ENCODE assay signal across 9 cellular contexts in the genomic region with DNA sequence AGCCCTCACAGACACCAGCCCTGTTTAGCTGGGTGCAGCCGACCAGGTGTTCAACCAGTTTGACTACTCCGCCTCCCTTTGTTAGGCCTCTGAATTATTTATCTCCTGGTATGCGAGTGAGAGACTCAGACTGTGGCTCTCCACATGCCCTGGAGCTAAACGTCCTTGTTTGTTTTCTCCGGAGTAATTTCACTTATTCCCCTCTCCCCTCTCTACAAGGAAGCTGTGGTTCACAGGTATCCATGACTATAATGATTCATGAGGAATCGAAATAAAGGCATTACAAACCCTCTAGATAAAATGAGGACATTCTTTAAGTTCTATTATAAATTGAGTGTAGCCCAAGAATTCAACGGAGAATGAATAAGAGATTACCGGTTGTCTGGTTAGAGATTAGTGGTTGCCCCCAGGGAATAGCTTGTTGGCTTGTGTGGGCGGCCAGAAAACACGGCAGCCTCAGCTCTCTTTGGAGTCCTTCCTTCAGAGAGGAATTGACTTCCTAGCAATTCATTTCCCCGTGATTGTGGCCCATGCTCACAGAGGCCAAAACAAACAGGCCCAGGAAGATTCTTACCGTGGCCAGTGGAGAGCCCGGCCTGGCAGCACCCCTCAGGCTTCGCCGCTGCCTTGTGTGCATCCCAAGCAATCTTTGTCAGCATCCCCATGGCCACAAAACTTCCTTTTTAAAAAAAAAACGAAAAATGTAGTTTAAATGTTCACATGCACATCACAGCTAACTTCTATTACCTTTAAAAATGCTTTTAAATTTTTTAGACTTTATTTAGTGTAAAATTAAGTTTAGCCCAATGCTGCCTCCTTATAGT.
A peak's percentile ranks its signal among the peaks of the same experiment; 100 is the strongest.
DNase-seq lines count a peak whose midpoint lies in the region; ATAC-seq and TF ChIP-seq lines count a peak whose summit lies in the region.
"Had no signal": no experiment of that assay in that cellular context is flagged by ENCODE, and none has a peak within 500 bp of the region (broad histone marks: within the 10 kb centered on the region; RNA-seq: fewer than 3 reads in every experiment).

No MANE protein-coding gene starts in this region.

- no peak overlapping the region for H3K27ac Mint-ChIP-seq in activated CD4-positive, alpha-beta T cell treated with anti-CD3 and anti-CD28 coated beads, Interleukin-2, amount 10 ng/mL, durations not matched to agents 24 days and 14 days
- no peak overlapping the region for H3K27ac Mint-ChIP-seq in stimulated activated effector memory CD8-positive, alpha-beta T cell treated with anti-CD3 and anti-CD28 coated beads, Interleukin-12 subunit alpha, Interleukin-12 subunit beta, amount 100 ng/mL, for 72 hours
- H3K27ac Mint-ChIP-seq: memory B cell had no signal

- H3K9me3 Mint-ChIP-seq in activated CD4-positive, alpha-beta T cell treated with anti-CD3 and anti-CD28 coated beads, Interleukin-2, amount 10 ng/mL, durations not matched to agents 24 days and 14 days = no peaks in the 10 kb centered on the region
- no peaks in the 10 kb centered on the region for H3K9me3 Mint-ChIP-seq in stimulated activated effector memory CD8-positive, alpha-beta T cell treated with anti-CD3 and anti-CD28 coated beads, Interleukin-12 subunit alpha, Interleukin-12 subunit beta, amount 100 ng/mL, for 72 hours
- H3K9me3 Mint-ChIP-seq: memory B cell had no signal

- no peaks in the 10 kb centered on the region for H3K27me3 Mint-ChIP-seq in activated CD4-positive, alpha-beta T cell treated with anti-CD3 and anti-CD28 coated beads, Interleukin-2, amount 10 ng/mL, durations not matched to agents 24 days and 14 days
- H3K27me3 Mint-ChIP-seq: memory B cell had no signal

- H3K36me3 Mint-ChIP-seq in activated CD4-positive, alpha-beta T cell treated with anti-CD3 and anti-CD28 coated beads, Interleukin-2, amount 10 ng/mL, durations not matched to agents 24 days and 14 days (ENCODE audit: low read depth) = no peaks in the 10 kb centered on the region
- no peaks in the 10 kb centered on the region for H3K36me3 Mint-ChIP-seq in stimulated activated effector memory CD8-positive, alpha-beta T cell treated with anti-CD3 and anti-CD28 coated beads, Interleukin-12 subunit alpha, Interleukin-12 subunit beta, amount 100 ng/mL, for 72 hours
- H3K36me3 Mint-ChIP-seq: memory B cell had no signal

- WGBS in esophagus squamous epithelium, 2 donors = 29 to 36% methylated on average over 16 of the region's 16 CpGs

- H3K4me1 Mint-ChIP-seq in activated CD4-positive, alpha-beta T cell treated with anti-CD3 and anti-CD28 coated beads, Interleukin-2, amount 10 ng/mL, durations not matched to agents 24 days and 14 days = peaks cover 1% of the 10 kb centered on the region
- H3K4me1 Mint-ChIP-seq in stimulated activated effector memory CD8-positive, alpha-beta T cell treated with anti-CD3 and anti-CD28 coated beads, Interleukin-12 subunit alpha, Interleukin-12 subunit beta, amount 100 ng/mL, for 72 hours = peaks cover 9% of the 10 kb centered on the region

- peaks cover 5 to 42% (median 8%) of the 10 kb centered on the region in 3 donors for H3K4me1 ChIP-seq in esophagus squamous epithelium

- H3K27me3 ChIP-seq in esophagus squamous epithelium = no peaks in the 10 kb centered on the region

- intact Hi-C loops in esophagus squamous epithelium (cut with DNase I) = no loop called here
- intact Hi-C loops in activated CD4-positive, alpha-beta T cell treated with anti-CD3 and anti-CD28 coated beads, Interleukin-2, amount 10 ng/mL, durations not matched to agents 24 days and 14 days (cut with micrococcal nuclease) = no loop called here

- H3K4me3 ChIP-seq in esophagus squamous epithelium = peak overlapping the region in 2 of 4 donors; percentile 0 to 4

- ATAC-seq in omental fat pad (ENCODE audit: low FRiP score) = peak; percentile 58
- no peak for ATAC-seq in GM18511 (IDR thresholded peaks at IDR 0.05; ENCODE audit: unreplicated experiment)
- no peak for ATAC-seq in stimulated activated effector memory CD8-positive, alpha-beta T cell treated with anti-CD3 and anti-CD28 coated beads, Interleukin-12 subunit alpha, Interleukin-12 subunit beta, amount 100 ng/mL, for 72 hours

- DNase-seq in ELF-1 (ENCODE audit: low read depth, low spot score) (peak; percentile 97), NCI-H345 treated with DMSO at 0.1 percent for 48 hours (lab: John Stamatoyannopoulos, UW; ENCODE audit: unreplicated experiment) (peak; percentile 81), esophagus squamous epithelium (lab: John Stamatoyannopoulos, UW) (no peak), omental fat pad (ENCODE audit: low spot score) (no peak), globus pallidus (ENCODE audit: low spot score) (no peak)
- DNase-seq in activated CD4-positive, alpha-beta T cell treated with anti-CD3 and anti-CD28 coated beads, Interleukin-2, amount 10 ng/mL, durations not matched to agents 24 days and 14 days = no peak
- DNase-seq in stimulated activated effector memory CD8-positive, alpha-beta T cell treated with anti-CD3 and anti-CD28 coated beads, Interleukin-12 subunit alpha, Interleukin-12 subunit beta, amount 100 ng/mL, for 72 hours (ENCODE audit: low spot score in 2 of 2) = no peak

- TF ChIP-seq CTCF in esophagus squamous epithelium (IDR thresholded peaks at IDR 0.05) (no peak), omental fat pad (IDR thresholded peaks at IDR 0.05) (no peak)

- no peak for TF ChIP-seq POLR2A in esophagus squamous epithelium (IDR thresholded peaks at IDR 0.05)

- no peak overlapping the region for H3K4me3 Mint-ChIP-seq in activated CD4-positive, alpha-beta T cell treated with anti-CD3 and anti-CD28 coated beads, Interleukin-2, amount 10 ng/mL, durations not matched to agents 24 days and 14 days
- no peak overlapping the region for H3K4me3 Mint-ChIP-seq in stimulated activated effector memory CD8-positive, alpha-beta T cell treated with anti-CD3 and anti-CD28 coated beads, Interleukin-12 subunit alpha, Interleukin-12 subunit beta, amount 100 ng/mL, for 72 hours
- H3K4me3 Mint-ChIP-seq: memory B cell had no signal

- no peaks in the 10 kb centered on the region for H3K9me3 ChIP-seq in esophagus squamous epithelium

- H3K36me3 ChIP-seq in esophagus squamous epithelium = no peaks in the 10 kb centered on the region

- H3K27ac ChIP-seq in esophagus squamous epithelium = peak overlapping the region; percentile 62 to 81 (median 77)

Comparison
In these comparisons a context has a peak if more than half of its experiments do, and no peak if none do; other contexts are left out.
1. DNase-seq: peak in ELF-1 (single experiment) and NCI-H345 treated with DMSO at 0.1 percent for 48 hours (single experiment); none in esophagus squamous epithelium (single experiment), omental fat pad (single experiment), globus pallidus (single experiment), activated CD4-positive, alpha-beta T cell treated with anti-CD3 and anti-CD28 coated beads, Interleukin-2, amount 10 ng/mL, durations not matched to agents 24 days and 14 days (single experiment) and stimulated activated effector memory CD8-positive, alpha-beta T cell treated with anti-CD3 and anti-CD28 coated beads, Interleukin-12 subunit alpha, Interleukin-12 subunit beta, amount 100 ng/mL, for 72 hours (0 of 2).